ENCODE assay signal across 14 cellular contexts in the genomic region with DNA sequence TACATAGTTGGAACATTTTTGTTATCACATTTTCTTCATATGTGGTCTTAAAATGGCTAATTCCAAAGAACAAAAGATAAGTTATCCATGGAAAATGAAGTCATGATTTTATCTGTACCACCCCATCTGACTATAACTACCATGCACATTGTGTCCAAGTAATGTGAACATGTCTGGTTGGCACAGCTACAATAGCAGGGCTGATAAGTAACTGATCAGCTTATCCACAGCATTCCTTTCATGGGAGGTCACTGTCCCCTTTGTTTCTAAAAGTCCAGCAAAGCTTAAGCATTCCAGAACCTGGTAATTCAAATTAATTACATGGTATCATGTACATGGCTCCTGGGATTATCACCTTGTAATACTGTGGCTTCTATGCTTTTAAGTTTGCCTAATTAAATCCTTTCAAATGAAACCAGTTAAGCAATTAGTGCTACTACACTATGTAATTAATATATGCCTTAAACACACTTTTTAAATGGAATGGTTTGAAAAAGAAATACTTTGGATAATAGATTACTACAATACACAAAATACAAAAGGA. TPM values are rescaled to one million over a fixed set of nuclear protein-coding genes. Genes with fewer than 3 reads are reported as not detected.
DNase-seq lines count a peak whose midpoint lies in the region; ATAC-seq and TF ChIP-seq lines count a peak whose summit lies in the region.
"Had no signal": no experiment of that assay in that cellular context is flagged by ENCODE, and none has a peak within 500 bp of the region (broad histone marks: within the 10 kb centered on the region; RNA-seq: fewer than 3 reads in every experiment).

No MANE protein-coding gene starts in this region.

- no peak for ATAC-seq in GM21390 (IDR thresholded peaks at IDR 0.05; ENCODE audit: unreplicated experiment)
- ATAC-seq in naive thymus-derived CD8-positive, alpha-beta T cell = no peak

- H3K9me3 ChIP-seq in cardiac muscle cell (ENCODE audit: low read depth) = no peaks in the 10 kb centered on the region
- H3K9me3 ChIP-seq: MG63 had no signal

- no peak overlapping the region for H3K4me3 Mint-ChIP-seq in naive thymus-derived CD8-positive, alpha-beta T cell
- H3K4me3 Mint-ChIP-seq: activated B cell treated with CpG ODN at 0.5 μM for 24 hours; activated naive CD8-positive, alpha-beta T cell treated with anti-CD3 and anti-CD28 coated beads for 36 hours had no signal

- intact Hi-C loops in cardiac septum (cut with DNase I) = no loop called here

- H3K4me3 ChIP-seq in cardiac muscle cell = no peak overlapping the region
- H3K4me3 ChIP-seq: MG63 had no signal

- DNase-seq in cardiac muscle cell (ENCODE audit: low read depth in 1 of 2, low spot score in 1 of 2) (peak in 1 of 2 donors; percentile 71), cardiac septum (ENCODE audit: low spot score) (no peak), dermis blood vessel endothelial cell (peak; percentile 96), left kidney (ENCODE audit: low read depth, low spot score) (peak; percentile 46), GDM1 (lab: John Stamatoyannopoulos, UW) (no peak), NCI-H1105 treated with DMSO at 0.1 percent for 48 hours (lab: John Stamatoyannopoulos, UW) (no peak)
- DNase-seq in naive thymus-derived CD8-positive, alpha-beta T cell = no peak
- DNase-seq: activated B cell treated with CpG ODN at 0.5 μM for 24 hours; activated CD8-positive, alpha-beta memory T cell treated with anti-CD3 and anti-CD28 coated beads, Interleukin-2, amount 50 U/mL, for 4 hours; activated naive CD8-positive, alpha-beta T cell treated with anti-CD3 and anti-CD28 coated beads for 36 hours; left cardiac atrium; MG63; nucleus accumbens had no signal

- no peaks in the 10 kb centered on the region for H3K36me3 Mint-ChIP-seq in naive thymus-derived CD8-positive, alpha-beta T cell
- H3K36me3 Mint-ChIP-seq: activated naive CD8-positive, alpha-beta T cell treated with anti-CD3 and anti-CD28 coated beads for 36 hours had no signal

- H3K27me3 Mint-ChIP-seq in naive thymus-derived CD8-positive, alpha-beta T cell = peaks cover 0 to 7% (median 4%) of the 10 kb centered on the region in 5 donors

- no peak overlapping the region for H3K27ac Mint-ChIP-seq in naive thymus-derived CD8-positive, alpha-beta T cell
- H3K27ac Mint-ChIP-seq: activated B cell treated with CpG ODN at 0.5 μM for 24 hours; activated naive CD8-positive, alpha-beta T cell treated with anti-CD3 and anti-CD28 coated beads for 36 hours had no signal

- no peaks in the 10 kb centered on the region for H3K36me3 ChIP-seq in cardiac muscle cell
- H3K36me3 ChIP-seq: MG63 had no signal

- POLR2A ChIA-PET in naive thymus-derived CD8-positive, alpha-beta T cell (lab: Charles Lee) = no interaction called here

- H3K27ac ChIP-seq in cardiac muscle cell = peak overlapping the region; percentile 84

- no peak for TF ChIP-seq CTCF in cardiac muscle cell (IDR thresholded peaks at IDR 0.05; ENCODE audit: low read depth, low read length)

- H3K4me1 ChIP-seq in cardiac muscle cell (ENCODE audit: low read depth) = peaks cover 59% of the 10 kb centered on the region

- H3K9me3 Mint-ChIP-seq in naive thymus-derived CD8-positive, alpha-beta T cell = peaks cover 0 to 3% (median 0%) of the 10 kb centered on the region in 9 donors
- H3K9me3 Mint-ChIP-seq: activated B cell treated with CpG ODN at 0.5 μM for 24 hours; activated naive CD8-positive, alpha-beta T cell treated with anti-CD3 and anti-CD28 coated beads for 36 hours had no signal

- H3K4me1 Mint-ChIP-seq in naive thymus-derived CD8-positive, alpha-beta T cell = no peaks in the 10 kb centered on the region
- H3K4me1 Mint-ChIP-seq: activated B cell treated with CpG ODN at 0.5 μM for 24 hours; activated naive CD8-positive, alpha-beta T cell treated with anti-CD3 and anti-CD28 coated beads for 36 hours had no signal

- H3K27me3 ChIP-seq in cardiac muscle cell = no peaks in the 10 kb centered on the region
- H3K27me3 ChIP-seq: MG63 had no signal

RNA-seq across cellular contexts. Expression of a gene that starts 21.1 kb away (rescaled TPM):
- 318 and 453 TPM in 2 replicates for total RNA-seq in cardiac muscle cell
- 470 and 545 TPM in 2 replicates for polyA plus RNA-seq in cardiac muscle cell
- 1,779 TPM for total RNA-seq in cardiac septum
- total RNA-seq in dermis blood vessel endothelial cell = 104 and 200 TPM in 2 replicates
- total RNA-seq in naive thymus-derived CD8-positive, alpha-beta T cell = not detected
- 1 to 10 TPM in 1 of 3 donors, not detected in 2; 1.4 TPM for polyA plus RNA-seq in naive thymus-derived CD8-positive, alpha-beta T cell
- total RNA-seq: activated B cell treated with CpG ODN at 0.5 μM for 24 hours; activated naive CD8-positive, alpha-beta T cell treated with anti-CD3 and anti-CD28 coated beads for 36 hours had no signal

Comparison
In these comparisons a context has a peak if more than half of its experiments do, and no peak if none do; other contexts are left out.
1. DNase-seq: peak in dermis blood vessel endothelial cell (single experiment) and left kidney (single experiment); none in cardiac septum (single experiment), GDM1 (single experiment), NCI-H1105 treated with DMSO at 0.1 percent for 48 hours (single experiment) and naive thymus-derived CD8-positive, alpha-beta T cell (0 of 10).
2. RNA of a gene that starts 21.1 kb away (total RNA-seq): 1,779 TPM in cardiac septum (single experiment), 318 to 453 TPM in cardiac muscle cell and 104 to 200 TPM in dermis blood vessel endothelial cell; not detected in naive thymus-derived CD8-positive, alpha-beta T cell; every median in the first group is over 100 times any median in the second.